ENCODE assay signal across 1 cellular context in genomic region chr2:95121495-95122196, GRCh38.
TF ChIP-seq lines count a peak whose summit lies in the region.

Gene MRPS5 (minus strand): TSS chr2:95121808. CDS start chr2:95121791, 17 bp downstream.

TF ChIP-seq in K562, 482 proteins besides CTCF, POLR2A, EP300 and RAD21 (continued from another document and continues in another):
- TF ChIP-seq TFE3 (CRISPR knock-in tag; IDR thresholded peaks at IDR 0.05) = no peak
- TF ChIP-seq, protein P1, sequence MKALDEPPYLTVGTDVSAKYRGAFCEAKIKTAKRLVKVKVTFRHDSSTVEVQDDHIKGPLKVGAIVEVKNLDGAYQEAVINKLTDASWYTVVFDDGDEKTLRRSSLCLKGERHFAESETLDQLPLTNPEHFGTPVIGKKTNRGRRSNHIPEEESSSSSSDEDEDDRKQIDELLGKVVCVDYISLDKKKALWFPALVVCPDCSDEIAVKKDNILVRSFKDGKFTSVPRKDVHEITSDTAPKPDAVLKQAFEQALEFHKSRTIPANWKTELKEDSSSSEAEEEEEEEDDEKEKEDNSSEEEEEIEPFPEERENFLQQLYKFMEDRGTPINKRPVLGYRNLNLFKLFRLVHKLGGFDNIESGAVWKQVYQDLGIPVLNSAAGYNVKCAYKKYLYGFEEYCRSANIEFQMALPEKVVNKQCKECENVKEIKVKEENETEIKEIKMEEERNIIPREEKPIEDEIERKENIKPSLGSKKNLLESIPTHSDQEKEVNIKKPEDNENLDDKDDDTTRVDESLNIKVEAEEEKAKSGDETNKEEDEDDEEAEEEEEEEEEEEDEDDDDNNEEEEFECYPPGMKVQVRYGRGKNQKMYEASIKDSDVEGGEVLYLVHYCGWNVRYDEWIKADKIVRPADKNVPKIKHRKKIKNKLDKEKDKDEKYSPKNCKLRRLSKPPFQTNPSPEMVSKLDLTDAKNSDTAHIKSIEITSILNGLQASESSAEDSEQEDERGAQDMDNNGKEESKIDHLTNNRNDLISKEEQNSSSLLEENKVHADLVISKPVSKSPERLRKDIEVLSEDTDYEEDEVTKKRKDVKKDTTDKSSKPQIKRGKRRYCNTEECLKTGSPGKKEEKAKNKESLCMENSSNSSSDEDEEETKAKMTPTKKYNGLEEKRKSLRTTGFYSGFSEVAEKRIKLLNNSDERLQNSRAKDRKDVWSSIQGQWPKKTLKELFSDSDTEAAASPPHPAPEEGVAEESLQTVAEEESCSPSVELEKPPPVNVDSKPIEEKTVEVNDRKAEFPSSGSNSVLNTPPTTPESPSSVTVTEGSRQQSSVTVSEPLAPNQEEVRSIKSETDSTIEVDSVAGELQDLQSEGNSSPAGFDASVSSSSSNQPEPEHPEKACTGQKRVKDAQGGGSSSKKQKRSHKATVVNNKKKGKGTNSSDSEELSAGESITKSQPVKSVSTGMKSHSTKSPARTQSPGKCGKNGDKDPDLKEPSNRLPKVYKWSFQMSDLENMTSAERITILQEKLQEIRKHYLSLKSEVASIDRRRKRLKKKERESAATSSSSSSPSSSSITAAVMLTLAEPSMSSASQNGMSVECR (CRISPR knock-in tag; IDR thresholded peaks at IDR 0.05) = peak; percentile 83
- TF ChIP-seq, protein P2, sequence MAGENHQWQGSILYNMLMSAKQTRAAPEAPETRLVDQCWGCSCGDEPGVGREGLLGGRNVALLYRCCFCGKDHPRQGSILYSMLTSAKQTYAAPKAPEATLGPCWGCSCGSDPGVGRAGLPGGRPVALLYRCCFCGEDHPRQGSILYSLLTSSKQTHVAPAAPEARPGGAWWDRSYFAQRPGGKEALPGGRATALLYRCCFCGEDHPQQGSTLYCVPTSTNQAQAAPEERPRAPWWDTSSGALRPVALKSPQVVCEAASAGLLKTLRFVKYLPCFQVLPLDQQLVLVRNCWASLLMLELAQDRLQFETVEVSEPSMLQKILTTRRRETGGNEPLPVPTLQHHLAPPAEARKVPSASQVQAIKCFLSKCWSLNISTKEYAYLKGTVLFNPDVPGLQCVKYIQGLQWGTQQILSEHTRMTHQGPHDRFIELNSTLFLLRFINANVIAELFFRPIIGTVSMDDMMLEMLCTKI (IDR thresholded peaks at IDR 0.05; ENCODE audit: partially characterized antibody) = no peak
- 0 out of 2 replicates have a peak, but pooled peaks have one; percentile 20 for TF ChIP-seq MXI1 (IDR thresholded peaks at IDR 0.05; ENCODE audit: low read depth, low read length)
- no peak for TF ChIP-seq RFX1 (IDR thresholded peaks at IDR 0.05)
- TF ChIP-seq CCNT2 (IDR thresholded peaks at IDR 0.05; ENCODE audit: borderline replicate concordance, extremely low read depth, insufficient read length, low read depth, low read length) = peak; percentile 81
- TF ChIP-seq ZKSCAN3 (CRISPR knock-in tag; IDR thresholded peaks at IDR 0.05) = no peak
- no peak for TF ChIP-seq ARID3A (IDR thresholded peaks at IDR 0.05; ENCODE audit: borderline replicate concordance, low read depth, low read length)
- TF ChIP-seq, protein P3, sequence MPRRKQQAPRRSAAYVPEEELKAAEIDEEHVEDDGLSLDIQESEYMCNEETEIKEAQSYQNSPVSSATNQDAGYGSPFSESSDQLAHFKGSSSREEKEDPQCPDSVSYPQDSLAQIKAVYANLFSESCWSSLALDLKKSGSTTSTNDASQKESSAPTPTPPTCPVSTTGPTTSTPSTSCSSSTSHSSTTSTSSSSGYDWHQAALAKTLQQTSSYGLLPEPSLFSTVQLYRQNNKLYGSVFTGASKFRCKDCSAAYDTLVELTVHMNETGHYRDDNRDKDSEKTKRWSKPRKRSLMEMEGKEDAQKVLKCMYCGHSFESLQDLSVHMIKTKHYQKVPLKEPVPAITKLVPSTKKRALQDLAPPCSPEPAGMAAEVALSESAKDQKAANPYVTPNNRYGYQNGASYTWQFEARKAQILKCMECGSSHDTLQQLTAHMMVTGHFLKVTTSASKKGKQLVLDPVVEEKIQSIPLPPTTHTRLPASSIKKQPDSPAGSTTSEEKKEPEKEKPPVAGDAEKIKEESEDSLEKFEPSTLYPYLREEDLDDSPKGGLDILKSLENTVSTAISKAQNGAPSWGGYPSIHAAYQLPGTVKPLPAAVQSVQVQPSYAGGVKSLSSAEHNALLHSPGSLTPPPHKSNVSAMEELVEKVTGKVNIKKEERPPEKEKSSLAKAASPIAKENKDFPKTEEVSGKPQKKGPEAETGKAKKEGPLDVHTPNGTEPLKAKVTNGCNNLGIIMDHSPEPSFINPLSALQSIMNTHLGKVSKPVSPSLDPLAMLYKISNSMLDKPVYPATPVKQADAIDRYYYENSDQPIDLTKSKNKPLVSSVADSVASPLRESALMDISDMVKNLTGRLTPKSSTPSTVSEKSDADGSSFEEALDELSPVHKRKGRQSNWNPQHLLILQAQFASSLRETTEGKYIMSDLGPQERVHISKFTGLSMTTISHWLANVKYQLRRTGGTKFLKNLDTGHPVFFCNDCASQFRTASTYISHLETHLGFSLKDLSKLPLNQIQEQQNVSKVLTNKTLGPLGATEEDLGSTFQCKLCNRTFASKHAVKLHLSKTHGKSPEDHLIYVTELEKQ (CRISPR knock-in tag; IDR thresholded peaks at IDR 0.05) = no peak
- no peak for TF ChIP-seq SRSF3 (IDR thresholded peaks at IDR 0.05; ENCODE audit: insufficient read depth, low read length)
- TF ChIP-seq ZNF695 (CRISPR knock-in tag; IDR thresholded peaks at IDR 0.05) = no peak
- no peak for TF ChIP-seq FOXK1 (CRISPR knock-in tag; IDR thresholded peaks at IDR 0.05; ENCODE audit: borderline replicate concordance)
- no peak for TF ChIP-seq SREBF1 (IDR thresholded peaks at IDR 0.05; ENCODE audit: borderline replicate concordance, low read depth, low read length)
- no peak for TF ChIP-seq PHF21A (IDR thresholded peaks at IDR 0.05; ENCODE audit: borderline replicate concordance, low read depth)
- TF ChIP-seq HLTF (IDR thresholded peaks at IDR 0.05) = peak; percentile 13; the same call in 1 of the 2 replicates
- TF ChIP-seq ZC3H4 (CRISPR knock-in tag; IDR thresholded peaks at IDR 0.05; ENCODE audit: borderline replicate concordance) = no peak
- peak; percentile 31; the same call in 1 of the 2 replicates for TF ChIP-seq NFIC (IDR thresholded peaks at IDR 0.05)
- peak in 1 of 2 experiments; percentile 60; a peak in 2 of 4 replicates for TF ChIP-seq ZNF639 (CRISPR knock-in tag; conservative IDR thresholded peaks at IDR 0.05 in 1 of 2, IDR thresholded peaks at IDR 0.05 in 1 of 2)
- TF ChIP-seq UBTF (IDR thresholded peaks at IDR 0.05; ENCODE audit: borderline replicate concordance in 1 of 2, low read depth in 2 of 2, low read length in 2 of 2) = no peak
- TF ChIP-seq, protein P4, sequence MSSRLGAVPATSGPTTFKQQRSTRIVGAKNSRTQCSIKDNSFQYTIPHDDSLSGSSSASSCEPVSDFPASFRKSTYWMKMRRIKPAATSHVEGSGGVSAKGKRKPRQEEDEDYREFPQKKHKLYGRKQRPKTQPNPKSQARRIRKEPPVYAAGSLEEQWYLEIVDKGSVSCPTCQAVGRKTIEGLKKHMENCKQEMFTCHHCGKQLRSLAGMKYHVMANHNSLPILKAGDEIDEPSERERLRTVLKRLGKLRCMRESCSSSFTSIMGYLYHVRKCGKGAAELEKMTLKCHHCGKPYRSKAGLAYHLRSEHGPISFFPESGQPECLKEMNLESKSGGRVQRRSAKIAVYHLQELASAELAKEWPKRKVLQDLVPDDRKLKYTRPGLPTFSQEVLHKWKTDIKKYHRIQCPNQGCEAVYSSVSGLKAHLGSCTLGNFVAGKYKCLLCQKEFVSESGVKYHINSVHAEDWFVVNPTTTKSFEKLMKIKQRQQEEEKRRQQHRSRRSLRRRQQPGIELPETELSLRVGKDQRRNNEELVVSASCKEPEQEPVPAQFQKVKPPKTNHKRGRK (tag; IDR thresholded peaks at IDR 0.05) = no peak
- peak; percentile 78; the same call in 1 of the 2 replicates for TF ChIP-seq HDAC2 (IDR thresholded peaks at IDR 0.05)
- TF ChIP-seq SP2 (IDR thresholded peaks at IDR 0.05; ENCODE audit: extremely low read depth, low read depth, low read length, poor library complexity, severe bottlenecking) = no peak
- TF ChIP-seq, protein P5, sequence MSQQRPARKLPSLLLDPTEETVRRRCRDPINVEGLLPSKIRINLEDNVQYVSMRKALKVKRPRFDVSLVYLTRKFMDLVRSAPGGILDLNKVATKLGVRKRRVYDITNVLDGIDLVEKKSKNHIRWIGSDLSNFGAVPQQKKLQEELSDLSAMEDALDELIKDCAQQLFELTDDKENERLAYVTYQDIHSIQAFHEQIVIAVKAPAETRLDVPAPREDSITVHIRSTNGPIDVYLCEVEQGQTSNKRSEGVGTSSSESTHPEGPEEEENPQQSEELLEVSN (IDR thresholded peaks at IDR 0.05; ENCODE audit: borderline replicate concordance in 1 of 2, extremely low read depth in 1 of 2, insufficient read depth in 1 of 2, insufficient read length in 1 of 2, low read depth in 1 of 2, low read length in 1 of 2, poor library complexity in 1 of 2, severe bottlenecking in 1 of 2) = peak in 1 of 2 experiments; percentile 46
- no peak for TF ChIP-seq ZNF134 (CRISPR knock-in tag; conservative IDR thresholded peaks at IDR 0.05)
- no peak for TF ChIP-seq CBX2 (IDR thresholded peaks at IDR 0.05; ENCODE audit: insufficient read depth, low read length, poor library complexity, severe bottlenecking)
- no peak for TF ChIP-seq ZNF165 (CRISPR knock-in tag; IDR thresholded peaks at IDR 0.05; ENCODE audit: borderline replicate concordance)
- no peak for TF ChIP-seq CCAR2 (IDR thresholded peaks at IDR 0.05; ENCODE audit: low read depth, low read length)
- TF ChIP-seq KDM5B (IDR thresholded peaks at IDR 0.05; ENCODE audit: insufficient replicate concordance, low read depth, low read length) = peak; percentile 83
- TF ChIP-seq, protein P6, sequence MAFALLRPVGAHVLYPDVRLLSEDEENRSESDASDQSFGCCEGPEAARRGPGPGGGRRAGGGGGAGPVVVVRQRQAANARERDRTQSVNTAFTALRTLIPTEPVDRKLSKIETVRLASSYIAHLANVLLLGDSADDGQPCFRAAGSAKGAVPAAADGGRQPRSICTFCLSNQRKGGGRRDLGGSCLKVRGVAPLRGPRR (CRISPR knock-in tag; IDR thresholded peaks at IDR 0.05) = no peak
- 0 out of 2 replicates have a peak, but pooled peaks have one; percentile 25 for TF ChIP-seq HDAC8 (tag; IDR thresholded peaks at IDR 0.05)
- no peak for TF ChIP-seq ZNF551 (CRISPR knock-in tag; IDR thresholded peaks at IDR 0.05)
- TF ChIP-seq KAT2B (IDR thresholded peaks at IDR 0.05; ENCODE audit: low read depth, low read length) = no peak
- TF ChIP-seq JUND (IDR thresholded peaks at IDR 0.05; ENCODE audit: borderline replicate concordance, low read depth, low read length) = peak; percentile 16; the same call in 1 of the 2 replicates
- no peak; the same call in 2 of the 3 replicates for TF ChIP-seq JUND (tag; IDR thresholded peaks at IDR 0.05; ENCODE audit: borderline replicate concordance, low read depth, low read length)
- TF ChIP-seq DIDO1 (tag; IDR thresholded peaks at IDR 0.05; ENCODE audit: low read depth) = peak; percentile 27; the same call in 1 of the 2 replicates
- peak; percentile 21; the same call in 1 of the 2 replicates for TF ChIP-seq MBD2 (IDR thresholded peaks at IDR 0.05; ENCODE audit: borderline replicate concordance, low read depth)
- no peak for TF ChIP-seq BRD4 (IDR thresholded peaks at IDR 0.05)
- TF ChIP-seq POLR3A (IDR thresholded peaks at IDR 0.05; ENCODE audit: borderline replicate concordance, extremely low read depth, insufficient read depth, insufficient read length) = no peak
- peak in 1 of 2 experiments; percentile 52; a peak in 1 of 3 replicates for TF ChIP-seq CBX3 (IDR thresholded peaks at IDR 0.05; ENCODE audit: borderline replicate concordance in 1 of 2, low read length in 2 of 2)
- no peak for TF ChIP-seq CHD4 (IDR thresholded peaks at IDR 0.05; ENCODE audit: insufficient read depth, insufficient replicate concordance, low read depth, low read length, poor library complexity, severe bottlenecking)
